Comparison of ENCODE assay signal across 15 cellular contexts in genomic region chr19:3672575-3672948, GRCh38. TPM values are rescaled to one million over a fixed set of nuclear protein-coding genes. Genes with fewer than 3 reads are reported as not detected.
DNase-seq lines count a peak whose midpoint lies in the region; ATAC-seq, FAIRE-seq and TF ChIP-seq lines count a peak whose summit lies in the region.
"Had no signal": no experiment of that assay in that cellular context is flagged by ENCODE, and none has a peak within 500 bp of the region (broad histone marks: within the 10 kb centered on the region; RNA-seq: fewer than 3 reads in every experiment).

No MANE protein-coding gene starts in this region.

- 92 to 95% methylated on average over 8 of the region's 8 CpGs for WGBS in pancreas, 2 donors

- POLR2A ChIA-PET in activated CD4-positive, alpha-beta T cell treated with anti-CD3 and anti-CD28 coated beads for 36 hours (lab: Charles Lee), result no interaction called here
- POLR2A ChIA-PET in activated CD4-positive, alpha-beta memory T cell treated with anti-CD3 and anti-CD28 coated beads for 36 hours (lab: Charles Lee), result no interaction called here

- no peaks in the 10 kb centered on the region for H3K9me3 Mint-ChIP-seq in chondrocyte (ENCODE audit: low read depth)
- H3K9me3 Mint-ChIP-seq in activated CD4-positive, alpha-beta T cell treated with anti-CD3 and anti-CD28 coated beads for 36 hours (ENCODE audit: low read depth), result no peaks in the 10 kb centered on the region
- H3K9me3 Mint-ChIP-seq in activated CD4-positive, alpha-beta memory T cell treated with anti-CD3 and anti-CD28 coated beads for 36 hours, result no peaks in the 10 kb centered on the region
- H3K9me3 Mint-ChIP-seq: activated naive CD4-positive, alpha-beta T cell treated with anti-CD3 and anti-CD28 coated beads, Interleukin-2, amount 50 U/mL, for 24 hours; CD4-positive, CD25-positive, alpha-beta regulatory T cell had no signal

- no peak overlapping the region for H3K27ac Mint-ChIP-seq in T-helper 17 cell
- peak overlapping the region; percentile 98 for H3K27ac Mint-ChIP-seq in chondrocyte (ENCODE audit: unreplicated experiment)
- no peak overlapping the region for H3K27ac Mint-ChIP-seq in activated CD4-positive, alpha-beta T cell treated with anti-CD3 and anti-CD28 coated beads for 36 hours
- H3K27ac Mint-ChIP-seq in activated CD4-positive, alpha-beta memory T cell treated with anti-CD3 and anti-CD28 coated beads for 36 hours, result no peak overlapping the region

- no peak for ATAC-seq in T-helper 17 cell
- no peak for ATAC-seq in thoracic aorta (ENCODE audit: insufficient number of reproducible peaks, low FRiP score, low read depth)
- no peak for ATAC-seq in activated CD4-positive, alpha-beta T cell treated with anti-CD3 and anti-CD28 coated beads for 36 hours
- no peak for ATAC-seq in pancreas

- intact Hi-C loops in activated CD4-positive, alpha-beta T cell treated with anti-CD3 and anti-CD28 coated beads for 36 hours (cut with DNase I, micrococcal nuclease), result no loop called here
- intact Hi-C loops in pancreas (cut with DNase I), result loop anchor here in 1 of 3 donors (10.0 kb wide), 1 partner anchor 142 kb away; no protein-coding TSS in a partner anchor
- intact Hi-C loops in activated CD4-positive, alpha-beta memory T cell treated with anti-CD3 and anti-CD28 coated beads for 36 hours (cut with micrococcal nuclease), result no loop called here

- H3K4me3 Mint-ChIP-seq in T-helper 17 cell (peak overlapping the region; percentile 31), chondrocyte (ENCODE audit: unreplicated experiment) (no peak overlapping the region)
- H3K4me3 Mint-ChIP-seq in activated CD4-positive, alpha-beta T cell treated with anti-CD3 and anti-CD28 coated beads for 36 hours, result no peak overlapping the region
- H3K4me3 Mint-ChIP-seq in activated CD4-positive, alpha-beta memory T cell treated with anti-CD3 and anti-CD28 coated beads for 36 hours, result no peak overlapping the region
- H3K4me3 Mint-ChIP-seq: activated naive CD4-positive, alpha-beta T cell treated with anti-CD3 and anti-CD28 coated beads, Interleukin-2, amount 50 U/mL, for 24 hours had no signal

- H3K4me1 ChIP-seq in muscle layer of duodenum (ENCODE audit: control insufficient read depth in 1 of 2, insufficient read depth in 2 of 2, low read length in 2 of 2) (peaks cover 0 to 58% of the 10 kb centered on the region in 2 donors), thoracic aorta (ENCODE audit: control insufficient read depth in 1 of 2, low read depth in 2 of 2) (peaks cover 29 to 55% of the 10 kb centered on the region in 2 donors), pancreas (no peaks in the 10 kb centered on the region)

- H3K9me3 ChIP-seq in T-helper 17 cell (ENCODE audit: control insufficient read depth, low read length, poor library complexity, severe bottlenecking), result no peaks in the 10 kb centered on the region
- H3K9me3 ChIP-seq in muscle layer of duodenum (ENCODE audit: control insufficient read depth in 1 of 2, low read length in 2 of 2), result no peaks in the 10 kb centered on the region
- H3K9me3 ChIP-seq in thoracic aorta, result no peaks in the 10 kb centered on the region
- H3K9me3 ChIP-seq in pancreas, result no peaks in the 10 kb centered on the region
- H3K9me3 ChIP-seq: neutrophil had no signal

- H3K4me3 ChIP-seq in muscle layer of duodenum (ENCODE audit: low read depth in 1 of 2, low read length in 2 of 2) (no peak overlapping the region), thoracic aorta (no peak overlapping the region), pancreas (no peak overlapping the region)

- H3K36me3 Mint-ChIP-seq in T-helper 17 cell (ENCODE audit: low read depth), result no peaks in the 10 kb centered on the region
- no peaks in the 10 kb centered on the region for H3K36me3 Mint-ChIP-seq in chondrocyte (ENCODE audit: low read depth)
- H3K36me3 Mint-ChIP-seq in activated CD4-positive, alpha-beta T cell treated with anti-CD3 and anti-CD28 coated beads for 36 hours (ENCODE audit: low read depth), result no peaks in the 10 kb centered on the region
- peaks cover 4% of the 10 kb centered on the region for H3K36me3 Mint-ChIP-seq in activated CD4-positive, alpha-beta memory T cell treated with anti-CD3 and anti-CD28 coated beads for 36 hours

- H3K4me1 Mint-ChIP-seq in T-helper 17 cell, result peaks cover 19% of the 10 kb centered on the region
- H3K4me1 Mint-ChIP-seq in chondrocyte (ENCODE audit: low read depth), result peaks cover 55% of the 10 kb centered on the region
- peaks cover 27% of the 10 kb centered on the region for H3K4me1 Mint-ChIP-seq in activated CD4-positive, alpha-beta T cell treated with anti-CD3 and anti-CD28 coated beads for 36 hours
- H3K4me1 Mint-ChIP-seq in activated CD4-positive, alpha-beta memory T cell treated with anti-CD3 and anti-CD28 coated beads for 36 hours (ENCODE audit: low read depth), result peaks cover 23% of the 10 kb centered on the region

- CTCF ChIA-PET in activated CD4-positive, alpha-beta T cell treated with anti-CD3 and anti-CD28 coated beads for 36 hours (lab: Charles Lee), result interaction anchor here (1.1 to 2.2 kb wide), 2 partner anchors 28 to 149 kb away, joined by 3 to 8 read pairs; partner anchors contain the start of gene PIP5K1C
- CTCF ChIA-PET in activated CD4-positive, alpha-beta memory T cell treated with anti-CD3 and anti-CD28 coated beads for 36 hours (lab: Charles Lee), result interaction anchor here (1.3 to 2.4 kb wide), 4 partner anchors 20 to 46 kb away, joined by 4 to 7 read pairs (median 6); partner anchors contain the start of gene PIP5K1C

- DNase-seq in T-helper 17 cell (no peak), chondrocyte (ENCODE audit: low spot score) (no peak), thoracic aorta (ENCODE audit: low spot score) (no peak), pancreas (no peak)
- no peak for DNase-seq in activated CD4-positive, alpha-beta T cell treated with anti-CD3 and anti-CD28 coated beads for 36 hours
- DNase-seq in activated CD4-positive, alpha-beta memory T cell treated with anti-CD3 and anti-CD28 coated beads for 36 hours, result no peak
- DNase-seq: CD4-positive, CD25-positive, alpha-beta regulatory T cell; foreskin melanocyte; NCI-H1436; NCI-H524 treated with DMSO at 0.1 percent for 48 hours; T-helper 9 cell had no signal

- H3K27me3 ChIP-seq in muscle layer of duodenum (ENCODE audit: low read depth, low read length), result no peaks in the 10 kb centered on the region
- H3K27me3 ChIP-seq in thoracic aorta (replicated peaks; ENCODE audit: insufficient read depth), result no peaks in the 10 kb centered on the region
- no peaks in the 10 kb centered on the region for H3K27me3 ChIP-seq in pancreas

- no peaks in the 10 kb centered on the region for H3K27me3 Mint-ChIP-seq in T-helper 17 cell
- H3K27me3 Mint-ChIP-seq in chondrocyte (ENCODE audit: low read depth), result no peaks in the 10 kb centered on the region
- H3K27me3 Mint-ChIP-seq in activated CD4-positive, alpha-beta T cell treated with anti-CD3 and anti-CD28 coated beads for 36 hours, result no peaks in the 10 kb centered on the region
- no peaks in the 10 kb centered on the region for H3K27me3 Mint-ChIP-seq in activated CD4-positive, alpha-beta memory T cell treated with anti-CD3 and anti-CD28 coated beads for 36 hours
- H3K27me3 Mint-ChIP-seq: activated naive CD4-positive, alpha-beta T cell treated with anti-CD3 and anti-CD28 coated beads, Interleukin-2, amount 50 U/mL, for 24 hours; CD4-positive, CD25-positive, alpha-beta regulatory T cell had no signal

- peaks cover 0 to 5% of the 10 kb centered on the region in 2 donors for H3K36me3 ChIP-seq in muscle layer of duodenum (ENCODE audit: control insufficient read depth in 1 of 2, insufficient read depth in 2 of 2, low read length in 2 of 2)
- no peaks in the 10 kb centered on the region for H3K36me3 ChIP-seq in thoracic aorta
- no peaks in the 10 kb centered on the region for H3K36me3 ChIP-seq in pancreas

- TF ChIP-seq CTCF in chondrocyte (IDR thresholded peaks at IDR 0.05), result no peak
- no peak for TF ChIP-seq CTCF in thoracic aorta (IDR thresholded peaks at IDR 0.05)
- TF ChIP-seq CTCF in pancreas (IDR thresholded peaks at IDR 0.05), result no peak

- no peak for FAIRE-seq in pancreas (lab: Jason Lieb, UNC)

- H3K27ac ChIP-seq in muscle layer of duodenum (ENCODE audit: low read length), result peak overlapping the region; percentile 90
- peak overlapping the region; percentile 100 for H3K27ac ChIP-seq in thoracic aorta
- no peak overlapping the region for H3K27ac ChIP-seq in pancreas
- H3K27ac ChIP-seq: KMS-11, neutrophil had no signal

RNA-seq across cellular contexts. Expression of gene PIP5K1C, which starts 27.7 kb away (rescaled TPM):
- total RNA-seq in T-helper 17 cell (10 to 100 TPM; 21.7 to 23.7 TPM), chondrocyte (81.0 to 98.4 TPM (median 85.5 TPM) in 3 replicates), thoracic aorta (10 to 100 TPM; 82.6 to 84.5 TPM), pancreas (10 to 100 TPM; 12.9 to 21.4 (median 14.9) TPM)
- 10 to 100 TPM; 14.6 to 15.3 TPM for total RNA-seq in activated CD4-positive, alpha-beta T cell treated with anti-CD3 and anti-CD28 coated beads for 36 hours
- 10 to 100 TPM; 14.1 to 24.8 TPM for polyA plus RNA-seq in pancreas
- total RNA-seq in activated CD4-positive, alpha-beta memory T cell treated with anti-CD3 and anti-CD28 coated beads for 36 hours, result 10 to 100 TPM; 14.7 to 15.7 TPM

RNA-seq across cellular contexts. Expression of gene TJP3, which starts 35.6 kb away (rescaled TPM):
- total RNA-seq in T-helper 17 cell (10 to 100 TPM; 13.4 to 14.2 TPM), chondrocyte (not detected in 3 replicates), thoracic aorta (1 to 10 TPM in 1 of 2 donors, under 1 TPM in 1; 0.41 to 2.1 TPM), pancreas (10 to 100 TPM in 5 of 6 donors, 1 to 10 TPM in 1; 9.2 to 23.7 (median 15.1) TPM)
- total RNA-seq in activated CD4-positive, alpha-beta T cell treated with anti-CD3 and anti-CD28 coated beads for 36 hours, result 1 to 10 TPM; 1.0 to 2.7 TPM
- polyA plus RNA-seq in pancreas, result 10 to 100 TPM; 26.2 to 36.0 TPM
- 1 to 10 TPM; 3.1 to 3.7 TPM for total RNA-seq in activated CD4-positive, alpha-beta memory T cell treated with anti-CD3 and anti-CD28 coated beads for 36 hours

RNA-seq across cellular contexts. Expression of gene CACTIN, which starts 46.0 kb away (rescaled TPM):
- total RNA-seq in T-helper 17 cell, result 10 to 100 TPM; 32.8 to 34.4 TPM
- 18.6 to 22.0 TPM (median 19.5 TPM) in 3 replicates for total RNA-seq in chondrocyte
- 10 to 100 TPM; 33.4 to 38.0 TPM for total RNA-seq in thoracic aorta
- total RNA-seq in activated CD4-positive, alpha-beta T cell treated with anti-CD3 and anti-CD28 coated beads for 36 hours, result 10 to 100 TPM; 28.0 to 33.6 TPM
- total RNA-seq in pancreas, result 10 to 100 TPM in 3 of 6 donors, 1 to 10 TPM in 3; 6.8 to 14.6 (median 10.4) TPM
- polyA plus RNA-seq in pancreas, result 10 to 100 TPM; 17.4 to 27.2 TPM
- 10 to 100 TPM; 25.2 to 27.2 TPM for total RNA-seq in activated CD4-positive, alpha-beta memory T cell treated with anti-CD3 and anti-CD28 coated beads for 36 hours

Comparison
In these comparisons a context has a peak if more than half of its experiments do, and no peak if none do; other contexts are left out.
1. H3K27ac ChIP-seq: peak in muscle layer of duodenum (single experiment) and thoracic aorta (2 of 2); none in pancreas (0 of 4).